In the genomic region with DNA sequence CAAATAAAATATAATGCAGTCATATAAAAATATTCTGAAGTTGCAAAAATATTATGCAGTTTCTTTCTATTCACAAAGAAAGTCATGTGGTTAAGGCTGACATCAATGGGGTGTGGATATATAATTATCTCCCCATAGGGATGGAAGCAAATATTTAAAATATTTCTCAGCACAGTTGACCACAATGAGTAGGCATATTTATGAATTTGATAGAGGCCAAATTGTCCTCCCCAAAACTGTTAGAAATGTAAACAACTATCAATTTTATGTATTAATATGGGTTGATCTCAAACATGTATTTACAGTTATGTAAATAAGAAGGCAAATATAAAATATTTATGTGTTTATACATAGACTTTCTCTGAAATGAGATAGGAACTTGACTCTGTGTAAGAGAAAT, we compare ENCODE assay signal across 23 cellular contexts.
A peak's percentile ranks its signal among the peaks of the same experiment; 100 is the strongest.
DNase-seq lines count a peak whose midpoint lies in the region; ATAC-seq and TF ChIP-seq lines count a peak whose summit lies in the region.
"Had no signal": no experiment of that assay in that cellular context is flagged by ENCODE, and none has a peak within 500 bp of the region (broad histone marks: within the 10 kb centered on the region; RNA-seq: fewer than 3 reads in every experiment).

No MANE protein-coding gene starts in this region.

- intact Hi-C loops in A673 (cut with micrococcal nuclease; ENCODE audit: unreplicated experiment), result no loop called here

- ATAC-seq in GM21528 (IDR thresholded peaks at IDR 0.05; ENCODE audit: low FRiP score, unreplicated experiment), result no peak
- ATAC-seq: activated CD4-positive, alpha-beta T cell treated with anti-CD3 and anti-CD28 coated beads for 36 hours had no signal

- CTCF ChIA-PET in A673 (lab: Charles Lee), result no interaction called here

- H3K36me3 Mint-ChIP-seq in osteocyte (ENCODE audit: unreplicated experiment), result no peaks in the 10 kb centered on the region

- H3K9me3 ChIP-seq in A673 (ENCODE audit: low read depth, low read length, poor library complexity, severe bottlenecking), result no peaks in the 10 kb centered on the region
- H3K9me3 ChIP-seq: thyroid gland had no signal

- DNase-seq in HCEC 1CT (peak; percentile 62), SK-MEL-5 (ENCODE audit: low read depth, low spot score) (peak; percentile 90), dedifferentiated amniotic fluid mesenchymal stem cell (ENCODE audit: extremely low spot score) (peak; percentile 59), osteocyte (ENCODE audit: extremely low spot score, unreplicated experiment) (no peak), A673 (ENCODE audit: low spot score) (no peak), 8988T (no peak)
- no peak for DNase-seq in activated naive CD4-positive, alpha-beta T cell (lab: John Stamatoyannopoulos, UW)
- DNase-seq: activated CD4-positive, alpha-beta T cell treated with anti-CD3 and anti-CD28 coated beads for 36 hours; C1 segment of cervical spinal cord; cortex of kidney; DMS153; GOT3; KBM-7; kidney; mesendoderm; NCI-H1092 treated with DMSO at 0.1 percent for 48 hours; NCI-H2171 treated with DMSO at 0.1 percent for 48 hours; nephron progenitor cell; SHP77 treated with DMSO at 0.1 percent for 48 hours; thyroid gland had no signal

- no peaks in the 10 kb centered on the region for H3K27me3 Mint-ChIP-seq in osteocyte (ENCODE audit: unreplicated experiment)
- H3K27me3 Mint-ChIP-seq: activated CD4-positive, alpha-beta T cell treated with anti-CD3 and anti-CD28 coated beads for 36 hours had no signal

- TF ChIP-seq CTCF in osteocyte (IDR thresholded peaks at IDR 0.05) (no peak), A673 (conservative IDR thresholded peaks at IDR 0.05; ENCODE audit: low read depth, low read length) (no peak)

- H3K27me3 ChIP-seq in A673 (replicated peaks; ENCODE audit: insufficient read depth, low read depth, low read length, poor library complexity), result no peaks in the 10 kb centered on the region
- H3K27me3 ChIP-seq: thyroid gland had no signal

- H3K4me1 Mint-ChIP-seq in osteocyte (ENCODE audit: unreplicated experiment), result peaks cover 18% of the 10 kb centered on the region
- H3K4me1 Mint-ChIP-seq: nephron progenitor cell had no signal

- H3K4me3 ChIP-seq in A673 (ENCODE audit: low read depth, low read length, poor library complexity, severe bottlenecking), result no peak overlapping the region
- H3K4me3 ChIP-seq: thyroid gland had no signal

- no TSS peak for BruUV-seq in A673 (replicated peaks; lab: Mats Ljungman, UMichigan)

- POLR2A ChIA-PET in A673 (lab: Charles Lee; ENCODE audit: low non-redundant PET), result no interaction called here

- H3K9me3 Mint-ChIP-seq in osteocyte (ENCODE audit: unreplicated experiment), result no peaks in the 10 kb centered on the region
- H3K9me3 Mint-ChIP-seq: nephron progenitor cell had no signal

- H3K27ac Mint-ChIP-seq in osteocyte (ENCODE audit: unreplicated experiment), result peak overlapping the region; percentile 70
- H3K27ac Mint-ChIP-seq: activated CD4-positive, alpha-beta T cell treated with anti-CD3 and anti-CD28 coated beads for 36 hours; nephron progenitor cell; T-helper 2 cell treated with Interferon-gamma antibody and Interleukin-4, amounts not matched to agents 5 μg/mL and 100 μg/mL, for 36 hours had no signal

- H3K4me1 ChIP-seq in A673 (ENCODE audit: insufficient read depth, low read length, poor library complexity, severe bottlenecking), result no peaks in the 10 kb centered on the region
- H3K4me1 ChIP-seq: thyroid gland had no signal

- H3K27ac ChIP-seq in A673 (ENCODE audit: low read depth, low read length, poor library complexity, severe bottlenecking), result no peak overlapping the region
- H3K27ac ChIP-seq: HL-60, thyroid gland had no signal

- H3K36me3 ChIP-seq in A673 (ENCODE audit: insufficient read depth, low read length, poor library complexity, severe bottlenecking), result no peaks in the 10 kb centered on the region
- H3K36me3 ChIP-seq: thyroid gland had no signal

- in situ Hi-C loops in SK-MEL-5 (cut with HindIII; ENCODE audit: low pct_unique_long_range_greater_than_20kb, low sequenced_read_pairs), result no loop called here

- H3K4me3 Mint-ChIP-seq in osteocyte (ENCODE audit: unreplicated experiment), result no peak overlapping the region
- H3K4me3 Mint-ChIP-seq: activated CD4-positive, alpha-beta T cell treated with anti-CD3 and anti-CD28 coated beads for 36 hours; nephron progenitor cell; T-helper 2 cell treated with Interferon-gamma antibody and Interleukin-4, amounts not matched to agents 5 μg/mL and 100 μg/mL, for 36 hours had no signal

Comparison
In these comparisons a context has a peak if more than half of its experiments do, and no peak if none do; other contexts are left out.
1. DNase-seq: peak in HCEC 1CT (single experiment), SK-MEL-5 (single experiment) and dedifferentiated amniotic fluid mesenchymal stem cell (single experiment); none in osteocyte (single experiment), A673 (single experiment), 8988T (single experiment) and activated naive CD4-positive, alpha-beta T cell (0 of 4).